Comparison of ENCODE assay signal across 8 cellular contexts in genomic region chr11:1264444-1264843, GRCh38. TPM values are rescaled to one million over a fixed set of nuclear protein-coding genes. Genes with fewer than 3 reads are reported as not detected.
DNase-seq lines count a peak whose midpoint lies in the region; ATAC-seq and TF ChIP-seq lines count a peak whose summit lies in the region.
"Not testable (repeated sequence)": the region's sequence is repeated elsewhere in the genome, so short reads cannot be mapped to it uniquely, and the experiment has no call there.

No MANE protein-coding gene starts in this region.

- not testable (repeated sequence) for H3K9me3 ChIP-seq in CD4-positive, CD25-positive, alpha-beta regulatory T cell (ENCODE audit: control insufficient read depth in 2 of 2, low read length in 2 of 2); HEK293 (ENCODE audit: control insufficient read depth, insufficient read depth, low read depth, low read length); adrenal gland (replicated peaks in 1 of 3)

- POLR2A ChIA-PET in HEK293 (lab: Yijun Ruan, JAX), result not testable (repeated sequence)

- not testable (repeated sequence) for H3K27me3 ChIP-seq in CD4-positive, CD25-positive, alpha-beta regulatory T cell (ENCODE audit: control insufficient read depth, insufficient read depth, low read length); adrenal gland

- not testable (repeated sequence) for TF ChIP-seq POLR2A in adrenal gland (IDR thresholded peaks at IDR 0.05)

- not testable (repeated sequence) for TF ChIP-seq CTCF in HEK293 (tag by site-specific recombination; IDR thresholded peaks at IDR 0.05)
- peak; percentile 18 to 55 (median 43) for TF ChIP-seq CTCF in adrenal gland (IDR thresholded peaks at IDR 0.05)
- TF ChIP-seq CTCF in fibroblast of pulmonary artery (IDR thresholded peaks at IDR 0.05; ENCODE audit: low read length, missing control alignments), result peak; percentile 57

- H3K4me1 Mint-ChIP-seq in CD4-positive, CD25-positive, alpha-beta regulatory T cell, result peaks cover 0 to 21% (median 5%) of the 10 kb centered on the region in 4 donors
- H3K4me1 Mint-ChIP-seq in T-helper 2 cell treated with Interferon-gamma antibody and Interleukin-4, amounts not matched to agents 5 μg/mL and 100 μg/mL, for 36 hours (ENCODE audit: low read depth), result not testable (repeated sequence)

- not testable (repeated sequence) for H3K36me3 Mint-ChIP-seq in CD4-positive, CD25-positive, alpha-beta regulatory T cell; T-helper 2 cell treated with Interferon-gamma antibody and Interleukin-4, amounts not matched to agents 5 μg/mL and 100 μg/mL, for 36 hours (ENCODE audit: low read depth)

- CTCF ChIA-PET in HEK293 (lab: Yijun Ruan, JAX), result not testable (repeated sequence)

- DNase-seq in CD4-positive, CD25-positive, alpha-beta regulatory T cell, result peak in 2 of 3 donors; percentile 45 to 69
- DNase-seq in NCI-H446 (lab: John Stamatoyannopoulos, UW) (peak; percentile 39 to 65), adrenal gland (peak in 4 of 7 donors; percentile 35 to 50 (median 48)), fibroblast of pulmonary artery (ENCODE audit: low read depth) (peak; percentile 85), midbrain (lab: John Stamatoyannopoulos, UW) (peak; percentile 16)
- DNase-seq in T-helper 2 cell treated with Interferon-gamma antibody and Interleukin-4, amounts not matched to agents 5 μg/mL and 100 μg/mL, for 36 hours (ENCODE audit: low spot score), result peak; percentile 27
- peak; percentile 12 to 32 (median 27) for DNase-seq in stimulated activated CD4-positive, alpha-beta T cell treated with anti-CD3 and anti-CD28 coated beads, TNF-alpha, amount 100 ng/mL, for 48 hours (ENCODE audit: low read depth in 3 of 3)

- intact Hi-C loops in adrenal gland (cut with DNase I), result not testable (repeated sequence)

- ATAC-seq in CD4-positive, CD25-positive, alpha-beta regulatory T cell (ENCODE audit: low read depth in 2 of 2), result peak; percentile 13 to 15

- not testable (repeated sequence) for H3K4me3 ChIP-seq in CD4-positive, CD25-positive, alpha-beta regulatory T cell (ENCODE audit: low read depth, low read length); HEK293 (ENCODE audit: low read depth, low read length); adrenal gland; fibroblast of pulmonary artery (replicated peaks; ENCODE audit: low read depth, low read length)

- H3K4me3 Mint-ChIP-seq in CD4-positive, CD25-positive, alpha-beta regulatory T cell, result peak overlapping the region in 1 of 4 donors; percentile 22
- not testable (repeated sequence) for H3K4me3 Mint-ChIP-seq in T-helper 2 cell treated with Interferon-gamma antibody and Interleukin-4, amounts not matched to agents 5 μg/mL and 100 μg/mL, for 36 hours

- peaks cover 16% of the 10 kb centered on the region for H3K4me1 ChIP-seq in CD4-positive, CD25-positive, alpha-beta regulatory T cell (ENCODE audit: control insufficient read depth, insufficient read depth, low read length, poor library complexity, severe bottlenecking)
- not testable (repeated sequence) for H3K4me1 ChIP-seq in HEK293 (ENCODE audit: control insufficient read depth, insufficient read depth, low read length)
- H3K4me1 ChIP-seq in adrenal gland (replicated peaks in 1 of 2), result peaks cover 10 to 12% of the 10 kb centered on the region in 2 donors

- H3K27ac ChIP-seq in CD4-positive, CD25-positive, alpha-beta regulatory T cell (ENCODE audit: insufficient read depth, low read length, poor library complexity, severe bottlenecking); HEK293 (ENCODE audit: extremely low read depth, low read depth, low read length); adrenal gland: not testable (repeated sequence)

- WGBS in adrenal gland, 4 donors, result 27 to 30% (median 28%) methylated on average over 3 of the region's 3 CpGs

- H3K9me3 Mint-ChIP-seq in CD4-positive, CD25-positive, alpha-beta regulatory T cell; T-helper 2 cell treated with Interferon-gamma antibody and Interleukin-4, amounts not matched to agents 5 μg/mL and 100 μg/mL, for 36 hours: not testable (repeated sequence)

- H3K27ac Mint-ChIP-seq in CD4-positive, CD25-positive, alpha-beta regulatory T cell, result peak overlapping the region in 1 of 3 donors; percentile 48
- H3K27ac Mint-ChIP-seq in T-helper 2 cell treated with Interferon-gamma antibody and Interleukin-4, amounts not matched to agents 5 μg/mL and 100 μg/mL, for 36 hours, result not testable (repeated sequence)

- not testable (repeated sequence) for H3K36me3 ChIP-seq in CD4-positive, CD25-positive, alpha-beta regulatory T cell (ENCODE audit: control insufficient read depth, insufficient read depth, low read length); HEK293 (ENCODE audit: control insufficient read depth in 2 of 2, insufficient read depth in 1 of 2, low read length in 2 of 2); adrenal gland (replicated peaks in 1 of 2)

- not testable (repeated sequence) for H3K27me3 Mint-ChIP-seq in CD4-positive, CD25-positive, alpha-beta regulatory T cell; T-helper 2 cell treated with Interferon-gamma antibody and Interleukin-4, amounts not matched to agents 5 μg/mL and 100 μg/mL, for 36 hours (ENCODE audit: low read depth)

TF ChIP-seq in HEK293, 187 proteins besides CTCF, POLR2A, EP300 and RAD21:
- TF ChIP-seq ZBTB17 (tag by site-specific recombination; IDR thresholded peaks at IDR 0.05) (peak; percentile 47; the same call in 1 of the 2 replicates), ZNF518A (tag by site-specific recombination; conservative IDR thresholded peaks at IDR 0.05; ENCODE audit: low read depth) (0 out of 2 replicates have a peak, but pooled peaks have one; percentile 21), ZNF654 (tag by site-specific recombination; IDR thresholded peaks at IDR 0.05; ENCODE audit: low read depth) (0 out of 2 replicates have a peak, but pooled peaks have one; percentile 16)

RNA-seq across cellular contexts. Expression of gene MUC5B, which starts 41.6 kb away (rescaled TPM):
- not detected for total RNA-seq in CD4-positive, CD25-positive, alpha-beta regulatory T cell
- polyA plus RNA-seq in CD4-positive, CD25-positive, alpha-beta regulatory T cell, result not detected
- under 1 TPM in 3 of 8 donors, not detected in 5; 0.70 to 0.95 (median 0.93) TPM for total RNA-seq in adrenal gland
- polyA plus RNA-seq in adrenal gland, result under 1 TPM in 1 of 3 donors, not detected in 2; under 0.01 TPM

RNA-seq across cellular contexts. Expression of gene TOLLIP, which starts 45.0 kb away (rescaled TPM):
- 60.0 TPM for total RNA-seq in CD4-positive, CD25-positive, alpha-beta regulatory T cell
- 10 to 100 TPM; 25.3 to 40.7 (median 28.8) TPM for polyA plus RNA-seq in CD4-positive, CD25-positive, alpha-beta regulatory T cell
- 10 to 100 TPM; 62.2 to 84.1 (median 72.0) TPM for total RNA-seq in adrenal gland
- 10 to 100 TPM; 21.7 to 35.2 (median 23.2) TPM for polyA plus RNA-seq in adrenal gland

Comparison
In these comparisons a context has a peak if more than half of its experiments do, and no peak if none do; other contexts are left out.
1. DNase-seq: peak in every context shown above with its lines; median percentile 85 in fibroblast of pulmonary artery; 57 in CD4-positive, CD25-positive, alpha-beta regulatory T cell; 52 in NCI-H446; 48 in adrenal gland; 27 in T-helper 2 cell treated with Interferon-gamma antibody and Interleukin-4, amounts not matched to agents 5 μg/mL and 100 μg/mL, for 36 hours; 27 in stimulated activated CD4-positive, alpha-beta T cell treated with anti-CD3 and anti-CD28 coated beads, TNF-alpha, amount 100 ng/mL, for 48 hours; 16 in midbrain.